ENCODE assay signal across 8 cellular contexts in genomic region chr5:32283539-32284377, GRCh38. TPM values are rescaled to one million over a fixed set of nuclear protein-coding genes. Genes with fewer than 3 reads are reported as not detected.
DNase-seq lines count a peak whose midpoint lies in the region; ATAC-seq and TF ChIP-seq lines count a peak whose summit lies in the region.

No MANE protein-coding gene starts in this region.

- peak overlapping the region in 1 of 2 donors; percentile 47 for H3K27ac ChIP-seq in lung (ENCODE audit: low read depth in 1 of 2, low read length in 1 of 2)
- H3K27ac ChIP-seq in A673 (ENCODE audit: low read depth, low read length, poor library complexity, severe bottlenecking), result no peak overlapping the region

- 90 to 91% methylated on average over 9 of the region's 9 CpGs for WGBS in lung, 2 donors

- peaks cover 26% of the 10 kb centered on the region for H3K4me1 Mint-ChIP-seq in T-helper 2 cell treated with Interferon-gamma antibody and Interleukin-4, amounts not matched to agents 5 μg/mL and 100 μg/mL, for 36 hours (ENCODE audit: low read depth)

- H3K9me3 ChIP-seq in lung (ENCODE audit: control insufficient read depth in 2 of 2, insufficient read depth in 1 of 2, low read length in 1 of 2) (no peaks in the 10 kb centered on the region), BE2C (no peaks in the 10 kb centered on the region), A673 (ENCODE audit: low read depth, low read length, poor library complexity, severe bottlenecking) (no peaks in the 10 kb centered on the region)

- no peaks in the 10 kb centered on the region for H3K27me3 Mint-ChIP-seq in T-helper 2 cell treated with Interferon-gamma antibody and Interleukin-4, amounts not matched to agents 5 μg/mL and 100 μg/mL, for 36 hours (ENCODE audit: low read depth)

- peaks cover 4% of the 10 kb centered on the region for H3K9me3 Mint-ChIP-seq in T-helper 2 cell treated with Interferon-gamma antibody and Interleukin-4, amounts not matched to agents 5 μg/mL and 100 μg/mL, for 36 hours

- BruUV-seq in A673 (replicated peaks; lab: Mats Ljungman, UMichigan), result no TSS peak

- H3K4me3 Mint-ChIP-seq in T-helper 2 cell treated with Interferon-gamma antibody and Interleukin-4, amounts not matched to agents 5 μg/mL and 100 μg/mL, for 36 hours, result no peak overlapping the region

- ATAC-seq in GM18870 (IDR thresholded peaks at IDR 0.05; ENCODE audit: unreplicated experiment) (peak; percentile 68), HG02623 (IDR thresholded peaks at IDR 0.05; ENCODE audit: unreplicated experiment) (peak; percentile 31), lung (ENCODE audit: insufficient read depth, low FRiP score) (peak; percentile 48)

- CTCF ChIA-PET in A673 (lab: Charles Lee), result no interaction called here

- H3K36me3 Mint-ChIP-seq in T-helper 2 cell treated with Interferon-gamma antibody and Interleukin-4, amounts not matched to agents 5 μg/mL and 100 μg/mL, for 36 hours (ENCODE audit: low read depth), result peaks cover 13% of the 10 kb centered on the region

- H3K27me3 ChIP-seq in lung (ENCODE audit: control insufficient read depth, insufficient read depth) (no peaks in the 10 kb centered on the region), BE2C (no peaks in the 10 kb centered on the region), A673 (replicated peaks; ENCODE audit: insufficient read depth, low read depth, low read length, poor library complexity) (no peaks in the 10 kb centered on the region)

- intact Hi-C loops in head of caudate nucleus (cut with DNase I) (no loop called here), A673 (cut with micrococcal nuclease; ENCODE audit: unreplicated experiment) (no loop called here)

- H3K27ac Mint-ChIP-seq in T-helper 2 cell treated with Interferon-gamma antibody and Interleukin-4, amounts not matched to agents 5 μg/mL and 100 μg/mL, for 36 hours, result no peak overlapping the region

- DNase-seq in T-helper 2 cell treated with Interferon-gamma antibody and Interleukin-4, amounts not matched to agents 5 μg/mL and 100 μg/mL, for 36 hours (ENCODE audit: low spot score), result peak; percentile 25
- no peak for DNase-seq in lung (ENCODE audit: low spot score)
- no peak for DNase-seq in head of caudate nucleus
- no peak for DNase-seq in BE2C
- DNase-seq in A673 (ENCODE audit: low spot score), result no peak
- DNase-seq in NCI-H1417 treated with DMSO at 0.1 percent for 48 hours (lab: John Stamatoyannopoulos, UW), result no peak

- H3K36me3 ChIP-seq in lung (ENCODE audit: control insufficient read depth in 2 of 2, insufficient read depth in 2 of 2, low read length in 2 of 2) (no peaks in the 10 kb centered on the region), BE2C (no peaks in the 10 kb centered on the region), A673 (ENCODE audit: insufficient read depth, low read length, poor library complexity, severe bottlenecking) (no peaks in the 10 kb centered on the region)

- H3K4me1 ChIP-seq in lung (ENCODE audit: control insufficient read depth in 2 of 2, insufficient read depth in 2 of 2, low read length in 2 of 2), result no peaks in the 10 kb centered on the region
- H3K4me1 ChIP-seq in BE2C, result no peaks in the 10 kb centered on the region
- H3K4me1 ChIP-seq in A673 (ENCODE audit: insufficient read depth, low read length, poor library complexity, severe bottlenecking), result peaks cover 5% of the 10 kb centered on the region

- H3K4me3 ChIP-seq in lung (no peak overlapping the region), BE2C (ENCODE audit: low read depth, low read length) (no peak overlapping the region), A673 (ENCODE audit: low read depth, low read length, poor library complexity, severe bottlenecking) (no peak overlapping the region)

- POLR2A ChIA-PET in A673 (lab: Charles Lee; ENCODE audit: low non-redundant PET), result no interaction called here

- no peak for TF ChIP-seq CTCF in lung (IDR thresholded peaks at IDR 0.05; ENCODE audit: control extremely low read depth, extremely low read depth)
- no peak for TF ChIP-seq CTCF in BE2C (IDR thresholded peaks at IDR 0.05; ENCODE audit: low read depth, low read length)
- TF ChIP-seq CTCF in A673 (conservative IDR thresholded peaks at IDR 0.05; ENCODE audit: low read depth, low read length), result no peak

RNA-seq across cellular contexts. Expression of gene MTMR12, which starts 29.0 kb away (rescaled TPM):
- total RNA-seq in lung (10 to 100 TPM; 34.2 to 43.3 TPM), A673 (2021) (31.6 and 35.8 TPM in 2 replicates)
- 10 to 100 TPM in 1 of 2 donors, 1 to 10 TPM in 1; 7.8 to 13.5 TPM for polyA plus RNA-seq in lung
- polyA plus RNA-seq in BE2C (2012; ENCODE audit: insufficient read depth, insufficient read length, low read depth), result 12.0 TPM
